In genomic region chr21:39715804-39716397, GRCh38 we compare ENCODE assay signal across 8 cellular contexts. TPM values are rescaled to one million over a fixed set of nuclear protein-coding genes. Genes with fewer than 3 reads are reported as not detected.
DNase-seq lines count a peak whose midpoint lies in the region; ATAC-seq, FAIRE-seq and TF ChIP-seq lines count a peak whose summit lies in the region.

No MANE protein-coding gene starts in this region.

- H3K9me3 ChIP-seq in esophagus squamous epithelium: no peaks in the 10 kb centered on the region

- no peak overlapping the region for H3K4me3 Mint-ChIP-seq in activated CD8-positive, alpha-beta T cell treated with anti-CD3 and anti-CD28 coated beads, Interleukin-2, amount 10 ng/mL, durations not matched to agents 7 days and 5 days
- no peak overlapping the region for H3K4me3 Mint-ChIP-seq in neural crest cell

- POLR2A ChIA-PET in activated CD8-positive, alpha-beta T cell treated with anti-CD3 and anti-CD28 coated beads, Interleukin-2, amount 10 ng/mL, durations not matched to agents 7 days and 5 days (lab: Charles Lee): no interaction called here

- no peak for FAIRE-seq in urothelium cell line (lab: Jason Lieb, UNC)

- no peak overlapping the region for H3K27ac Mint-ChIP-seq in activated CD8-positive, alpha-beta T cell treated with anti-CD3 and anti-CD28 coated beads, Interleukin-2, amount 10 ng/mL, durations not matched to agents 7 days and 5 days
- no peak overlapping the region for H3K27ac Mint-ChIP-seq in neural crest cell (ENCODE audit: unreplicated experiment)

- H3K4me1 Mint-ChIP-seq in activated CD8-positive, alpha-beta T cell treated with anti-CD3 and anti-CD28 coated beads, Interleukin-2, amount 10 ng/mL, durations not matched to agents 7 days and 5 days (ENCODE audit: low read depth): no peaks in the 10 kb centered on the region
- H3K4me1 Mint-ChIP-seq in neural crest cell: peaks cover 6% of the 10 kb centered on the region

- CTCF ChIA-PET in activated CD8-positive, alpha-beta T cell treated with anti-CD3 and anti-CD28 coated beads, Interleukin-2, amount 10 ng/mL, durations not matched to agents 7 days and 5 days (lab: Charles Lee): interaction anchor here (1.0 to 2.6 kb wide), 4 partner anchors 196 to 208 kb away, joined by 4 to 15 read pairs (median 4); no protein-coding TSS in a partner anchor

- H3K4me3 ChIP-seq in esophagus squamous epithelium: no peak overlapping the region

- no peak for ATAC-seq in activated CD8-positive, alpha-beta T cell treated with anti-CD3 and anti-CD28 coated beads, Interleukin-2, amount 10 ng/mL, durations not matched to agents 7 days and 5 days
- no peak for ATAC-seq in GM18867 (IDR thresholded peaks at IDR 0.05; ENCODE audit: unreplicated experiment)

- 29 to 30% methylated on average over 10 of the region's 10 CpGs for WGBS in esophagus squamous epithelium, 2 donors

- intact Hi-C loops in esophagus squamous epithelium (cut with DNase I): loop anchor here (5.0 kb wide), 1 partner anchor 199 kb away; no protein-coding TSS in a partner anchor

- no peak overlapping the region for H3K27ac ChIP-seq in esophagus squamous epithelium

- H3K36me3 ChIP-seq in esophagus squamous epithelium: no peaks in the 10 kb centered on the region

- no peaks in the 10 kb centered on the region for H3K9me3 Mint-ChIP-seq in activated CD8-positive, alpha-beta T cell treated with anti-CD3 and anti-CD28 coated beads, Interleukin-2, amount 10 ng/mL, durations not matched to agents 7 days and 5 days (ENCODE audit: insufficient read depth)
- H3K9me3 Mint-ChIP-seq in neural crest cell: no peaks in the 10 kb centered on the region

- peaks cover 0 to 6% (median 0%) of the 10 kb centered on the region in 4 donors for H3K27me3 ChIP-seq in esophagus squamous epithelium

- peak; percentile 26 to 61 (median 56) for TF ChIP-seq CTCF in esophagus squamous epithelium (IDR thresholded peaks at IDR 0.05)
- TF ChIP-seq CTCF in neural crest cell (conservative IDR thresholded peaks at IDR 0.05): peak; percentile 84

- DNase-seq in stimulated activated naive CD4-positive, alpha-beta T cell (lab: John Stamatoyannopoulos, UW): peak in 4 of 6 experiments; percentile 1 to 15 (median 2)
- DNase-seq in stimulated activated naive CD4-positive, alpha-beta T cell treated with Interleukin-2 at 50 U/mL for 16 hours (lab: John Stamatoyannopoulos, UW): no peak
- DNase-seq in NCI-H2107 treated with DMSO at 0.1 percent for 48 hours (lab: John Stamatoyannopoulos, UW; ENCODE audit: unreplicated experiment) (peak; percentile 3), esophagus squamous epithelium (lab: John Stamatoyannopoulos, UW) (no peak), neural crest cell (ENCODE audit: low read depth, low spot score) (peak; percentile 63), urothelium cell line (ENCODE audit: low spot score) (peak; percentile 2)
- peak; percentile 59 for DNase-seq in activated CD8-positive, alpha-beta T cell treated with anti-CD3 and anti-CD28 coated beads, Interleukin-2, amount 10 ng/mL, durations not matched to agents 7 days and 5 days

- TF ChIP-seq POLR2A in esophagus squamous epithelium (IDR thresholded peaks at IDR 0.05): no peak

- no peaks in the 10 kb centered on the region for H3K27me3 Mint-ChIP-seq in activated CD8-positive, alpha-beta T cell treated with anti-CD3 and anti-CD28 coated beads, Interleukin-2, amount 10 ng/mL, durations not matched to agents 7 days and 5 days (ENCODE audit: low read depth)
- peaks cover 67% of the 10 kb centered on the region for H3K27me3 Mint-ChIP-seq in neural crest cell (ENCODE audit: low read depth)

- H3K36me3 Mint-ChIP-seq in activated CD8-positive, alpha-beta T cell treated with anti-CD3 and anti-CD28 coated beads, Interleukin-2, amount 10 ng/mL, durations not matched to agents 7 days and 5 days (ENCODE audit: low read depth): no peaks in the 10 kb centered on the region
- no peaks in the 10 kb centered on the region for H3K36me3 Mint-ChIP-seq in neural crest cell (ENCODE audit: low read depth)

- H3K4me1 ChIP-seq in esophagus squamous epithelium: no peaks in the 10 kb centered on the region

RNA-seq across cellular contexts. Expression of gene IGSF5, which starts 29.1 kb away (rescaled TPM):
- not detected for total RNA-seq in activated CD8-positive, alpha-beta T cell treated with anti-CD3 and anti-CD28 coated beads, Interleukin-2, amount 10 ng/mL, durations not matched to agents 7 days and 5 days
- total RNA-seq in esophagus squamous epithelium (under 1 TPM in 1 of 4 donors, not detected in 3; 0.12 TPM), neural crest cell (0.77 and 0.80 TPM in 2 replicates)

Comparison
In these comparisons a context has a peak if more than half of its experiments do, and no peak if none do; other contexts are left out.
1. DNase-seq: peak in stimulated activated naive CD4-positive, alpha-beta T cell (4 of 6), NCI-H2107 treated with DMSO at 0.1 percent for 48 hours (single experiment), activated CD8-positive, alpha-beta T cell treated with anti-CD3 and anti-CD28 coated beads, Interleukin-2, amount 10 ng/mL, durations not matched to agents 7 days and 5 days (single experiment), neural crest cell (single experiment) and urothelium cell line (single experiment); none in stimulated activated naive CD4-positive, alpha-beta T cell treated with Interleukin-2 at 50 U/mL for 16 hours (single experiment) and esophagus squamous epithelium (single experiment).